ENCODE assay signal across 9 cellular contexts in the genomic region with DNA sequence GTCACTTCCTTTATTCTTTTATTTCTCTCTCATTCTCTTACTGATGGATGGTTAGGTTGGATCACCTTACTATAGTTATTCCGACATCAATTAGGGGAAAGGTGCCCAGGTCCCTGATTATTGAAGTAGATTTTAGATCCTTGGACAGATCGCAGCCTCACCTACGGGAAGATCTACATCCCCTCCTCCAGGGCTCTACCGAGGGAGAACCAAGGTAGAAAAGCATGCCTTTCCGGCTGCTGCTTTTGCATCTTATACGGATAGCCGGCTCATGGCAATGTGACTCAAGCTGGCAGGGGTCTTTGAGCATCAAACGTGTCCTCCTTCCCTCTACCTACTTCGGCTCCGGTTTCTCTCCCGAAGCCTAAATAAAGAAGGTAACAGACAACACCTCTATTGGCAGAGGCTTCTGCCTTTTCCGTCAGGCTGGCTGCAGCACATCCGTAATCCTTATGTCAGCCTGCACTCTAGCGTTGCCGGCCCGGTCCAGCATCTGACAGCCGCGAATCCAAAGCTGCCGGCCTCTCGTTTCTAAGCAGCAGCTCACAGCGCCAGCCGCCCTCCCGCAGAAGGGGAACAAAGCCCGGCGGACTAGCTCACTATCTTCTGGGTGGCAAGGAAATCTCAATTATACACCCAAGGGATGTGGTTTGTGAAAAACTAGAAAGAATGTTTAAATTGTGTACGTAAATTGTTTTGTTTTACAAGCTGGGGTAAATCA. TPM values are rescaled to one million over a fixed set of nuclear protein-coding genes. Genes with fewer than 3 reads are reported as not detected.
DNase-seq lines count a peak whose midpoint lies in the region; ATAC-seq and TF ChIP-seq lines count a peak whose summit lies in the region.
"Had no signal": no experiment of that assay in that cellular context is flagged by ENCODE, and none has a peak within 500 bp of the region (broad histone marks: within the 10 kb centered on the region; RNA-seq: fewer than 3 reads in every experiment).

No MANE protein-coding gene starts in this region.

- ATAC-seq in HG03139 (IDR thresholded peaks at IDR 0.05; ENCODE audit: unreplicated experiment), result no peak
- no peak for ATAC-seq in GM19455 (IDR thresholded peaks at IDR 0.05; ENCODE audit: unreplicated experiment)

- TF ChIP-seq CTCF in HFF-Myc (IDR thresholded peaks at IDR 0.05; ENCODE audit: low read depth, low read length, missing control alignments), result peak; percentile 47
- TF ChIP-seq CTCF in osteocyte (IDR thresholded peaks at IDR 0.05), result peak; percentile 87

- DNase-seq in C1 segment of cervical spinal cord (lab: John Stamatoyannopoulos, UW), result peak in 13 of 14 donors; percentile 12 to 75 (median 49)
- DNase-seq in HFF-Myc (ENCODE audit: extremely low read depth, low read depth), result no peak
- peak; percentile 65 for DNase-seq in SKM-1 (lab: John Stamatoyannopoulos, UW; ENCODE audit: unreplicated experiment)
- DNase-seq in globus pallidus (ENCODE audit: low spot score), result peak; percentile 69
- DNase-seq in osteocyte (ENCODE audit: extremely low spot score, unreplicated experiment), result peak; percentile 87
- DNase-seq in GM19240 (ENCODE audit: insufficient read length, low spot score), result no peak

- H3K4me3 ChIP-seq in HFF-Myc (replicated peaks; ENCODE audit: low read depth, low read length), result no peak overlapping the region

- H3K36me3 Mint-ChIP-seq in osteocyte (ENCODE audit: unreplicated experiment), result no peaks in the 10 kb centered on the region
- H3K36me3 Mint-ChIP-seq: IgD-negative memory B cell had no signal

- H3K4me3 Mint-ChIP-seq in osteocyte (ENCODE audit: unreplicated experiment), result no peak overlapping the region

- H3K27ac Mint-ChIP-seq in osteocyte (ENCODE audit: unreplicated experiment), result no peak overlapping the region
- H3K27ac Mint-ChIP-seq: IgD-negative memory B cell had no signal

- H3K27me3 Mint-ChIP-seq in osteocyte (ENCODE audit: unreplicated experiment), result peaks cover 48% of the 10 kb centered on the region

- H3K4me1 Mint-ChIP-seq in osteocyte (ENCODE audit: unreplicated experiment), result peaks cover 26% of the 10 kb centered on the region

- no peaks in the 10 kb centered on the region for H3K9me3 Mint-ChIP-seq in osteocyte (ENCODE audit: unreplicated experiment)
- H3K9me3 Mint-ChIP-seq: IgD-negative memory B cell had no signal

RNA-seq across cellular contexts. Expression of a gene that starts 46.9 kb away (rescaled TPM):
- total RNA-seq in osteocyte, result 0.38 and 0.63 TPM in 2 replicates

Comparison
In these comparisons a context has a peak if more than half of its experiments do, and no peak if none do; other contexts are left out.
1. DNase-seq: peak in C1 segment of cervical spinal cord (13 of 14), SKM-1 (single experiment), globus pallidus (single experiment) and osteocyte (single experiment); none in HFF-Myc (single experiment) and GM19240 (single experiment).